ENCODE assay signal across 8 cellular contexts in genomic region chr17:39617446-39618251, GRCh38. TPM values are rescaled to one million over a fixed set of nuclear protein-coding genes. Genes with fewer than 3 reads are reported as not detected.
A peak's percentile ranks its signal among the peaks of the same experiment; 100 is the strongest.
DNase-seq lines count a peak whose midpoint lies in the region; ATAC-seq and TF ChIP-seq lines count a peak whose summit lies in the region.

No MANE protein-coding gene starts in this region.

- H3K4me1 ChIP-seq in adipocyte (ENCODE audit: control insufficient read depth, insufficient read depth, low read length) (no peaks in the 10 kb centered on the region), right cardiac atrium (ENCODE audit: control insufficient read depth, insufficient read depth, low read length) (no peaks in the 10 kb centered on the region), gastrocnemius medialis (peaks cover 3 to 5% of the 10 kb centered on the region in 2 donors)

- H3K27ac ChIP-seq in right cardiac atrium (ENCODE audit: low read length) (no peak overlapping the region), gastrocnemius medialis (peak overlapping the region in 2 of 4 donors; percentile 7 to 16)

- H3K36me3 ChIP-seq in MG63 (no peaks in the 10 kb centered on the region; the same call in 1 of the 2 replicates), adipocyte (ENCODE audit: control insufficient read depth, insufficient read depth, low read length, severe bottlenecking) (no peaks in the 10 kb centered on the region), gastrocnemius medialis (no peaks in the 10 kb centered on the region)

- no peak for TF ChIP-seq CTCF in gastrocnemius medialis (IDR thresholded peaks at IDR 0.05 in 4 of 5, conservative IDR thresholded peaks at IDR 0.05 in 1 of 5)

- DNase-seq in DMS53 (lab: John Stamatoyannopoulos, UW), result peak; percentile 85
- peak; percentile 84 for DNase-seq in MG63
- peak; percentile 26 for DNase-seq in T follicular helper cell (ENCODE audit: low read depth)
- DNase-seq in adipocyte (ENCODE audit: low read depth), result peak; percentile 73
- peak; percentile 61 to 89 (median 85) for DNase-seq in right cardiac atrium
- DNase-seq in gastrocnemius medialis, result peak; percentile 25 to 43
- DNase-seq in inferior parietal cortex (ENCODE audit: extremely low spot score), result no peak

- H3K4me3 ChIP-seq in MG63 (peak overlapping the region; percentile 52), adipocyte (ENCODE audit: low read length) (peak overlapping the region; percentile 86), right cardiac atrium (ENCODE audit: low read length) (peak overlapping the region; percentile 91), gastrocnemius medialis (peak overlapping the region; percentile 49 to 63 (median 61))

- ATAC-seq in right cardiac atrium (peak; percentile 34 to 49), gastrocnemius medialis (peak in 1 of 2 donors; percentile 52), HG03039 (IDR thresholded peaks at IDR 0.05; ENCODE audit: unreplicated experiment) (no peak)

- in situ Hi-C loops in gastrocnemius medialis (cut with MboI; ENCODE audit: low sequenced_read_pairs in 4 of 4), result no loop called here

- intact Hi-C loops in right cardiac atrium (cut with DNase I), result loop anchor here in 1 of 4 donors (2.0 to 5.0 kb wide), 2 partner anchors 40 to 137 kb away; no protein-coding TSS in a partner anchor
- intact Hi-C loops in gastrocnemius medialis (cut with DNase I; ENCODE audit: low total_unique reads), result no loop called here

- WGBS in right cardiac atrium, result 2% methylated on average over 79 of the region's 79 CpGs

- no peaks in the 10 kb centered on the region for H3K9me3 ChIP-seq in MG63
- no peaks in the 10 kb centered on the region for H3K9me3 ChIP-seq in adipocyte (ENCODE audit: control insufficient read depth, low read length)
- no peaks in the 10 kb centered on the region for H3K9me3 ChIP-seq in right cardiac atrium (ENCODE audit: control insufficient read depth, low read length)
- H3K9me3 ChIP-seq in gastrocnemius medialis, result no peaks in the 10 kb centered on the region

- 0 out of 2 replicates have a peak, but pooled peaks cover 3% of the 10 kb centered on the region for H3K27me3 ChIP-seq in MG63
- H3K27me3 ChIP-seq in adipocyte (replicated peaks; ENCODE audit: control insufficient read depth, insufficient read depth, low read length), result peaks cover 37% of the 10 kb centered on the region
- H3K27me3 ChIP-seq in right cardiac atrium (ENCODE audit: control insufficient read depth, insufficient read depth), result no peaks in the 10 kb centered on the region
- peaks cover 5 to 16% (median 5%) of the 10 kb centered on the region in 3 donors for H3K27me3 ChIP-seq in gastrocnemius medialis

- peak overlapping the region; percentile 20 for H3K9ac ChIP-seq in adipocyte (ENCODE audit: low read length)

- no peak for TF ChIP-seq POLR2A in gastrocnemius medialis (IDR thresholded peaks at IDR 0.05)

RNA-seq across cellular contexts. Expression of gene PPP1R1B, which starts 9.1 kb away (rescaled TPM):
- total RNA-seq in MG63 (2014; rRNA removed; shearing (Covaris generic); ENCODE audit: low replicate concordance), result not detected in 2 replicates
- 1 to 10 TPM; 2.0 to 6.6 (median 2.4) TPM for total RNA-seq in right cardiac atrium
- 4.4 TPM for polyA plus RNA-seq in right cardiac atrium
- 1 to 10 TPM in 2 of 4 donors, not detected in 2; 1.5 to 5.1 TPM for total RNA-seq in gastrocnemius medialis

RNA-seq across cellular contexts. Expression of gene NEUROD2, which starts 9.9 kb away (rescaled TPM):
- total RNA-seq in MG63 (2014; rRNA removed; shearing (Covaris generic); ENCODE audit: low replicate concordance), result not detected in 2 replicates
- total RNA-seq in right cardiac atrium, result not detected
- polyA plus RNA-seq in right cardiac atrium, result not detected
- total RNA-seq in gastrocnemius medialis, result not detected

RNA-seq across cellular contexts. Expression of gene STARD3, which starts 19.3 kb away (rescaled TPM):
- total RNA-seq in MG63 (2014; rRNA removed; shearing (Covaris generic); ENCODE audit: low replicate concordance), result 55.2 and 61.8 TPM in 2 replicates
- 10 to 100 TPM; 19.2 to 26.2 (median 22.9) TPM for total RNA-seq in right cardiac atrium
- polyA plus RNA-seq in right cardiac atrium, result 22.7 TPM
- total RNA-seq in gastrocnemius medialis, result 10 to 100 TPM; 31.0 to 41.7 (median 41.0) TPM

RNA-seq across cellular contexts. Expression of gene TCAP, which starts 47.5 kb away (rescaled TPM):
- total RNA-seq in MG63 (2014; rRNA removed; shearing (Covaris generic); ENCODE audit: low replicate concordance), result 0.07 TPM in 1 of 2 replicates, not detected in the other
- total RNA-seq in right cardiac atrium (1,000 to 10,000 TPM; 2,357 to 4,356 (median 2,957) TPM), gastrocnemius medialis (1,000 to 10,000 TPM; 1,768 to 3,088 (median 2,493) TPM)
- 4,928 TPM for polyA plus RNA-seq in right cardiac atrium

RNA-seq across cellular contexts. Expression of gene PNMT, which starts 50.6 kb away (rescaled TPM):
- total RNA-seq in MG63 (2014; rRNA removed; shearing (Covaris generic); ENCODE audit: low replicate concordance), result not detected in 2 replicates
- 10 to 100 TPM; 18.1 to 39.6 (median 21.3) TPM for total RNA-seq in right cardiac atrium
- polyA plus RNA-seq in right cardiac atrium, result 32.7 TPM
- 10 to 100 TPM in 1 of 4 donors, 1 to 10 TPM in 3; 2.0 to 11.8 (median 7.1) TPM for total RNA-seq in gastrocnemius medialis
